In genomic region chr15:75686212-75686642, GRCh38 we compare ENCODE assay signal across 8 cellular contexts. TPM values are rescaled to one million over a fixed set of nuclear protein-coding genes. Genes with fewer than 3 reads are reported as not detected.
DNase-seq lines count a peak whose midpoint lies in the region; ATAC-seq and TF ChIP-seq lines count a peak whose summit lies in the region.
"Not testable (repeated sequence)": the region's sequence is repeated elsewhere in the genome, so short reads cannot be mapped to it uniquely, and the experiment has no call there.

No MANE protein-coding gene starts in this region.

- not testable (repeated sequence) for H3K9me3 Mint-ChIP-seq in neural crest cell

- not testable (repeated sequence) for H3K27me3 ChIP-seq in HCT116 (ENCODE audit: insufficient read depth, low read length); WERI-Rb-1 (ENCODE audit: insufficient read depth, low read depth, severe bottlenecking); gastroesophageal sphincter

- not testable (repeated sequence) for H3K27me3 Mint-ChIP-seq in neural crest cell (ENCODE audit: low read depth)

- TF ChIP-seq CTCF in HCT116 (IDR thresholded peaks at IDR 0.05 in 2 of 3, conservative IDR thresholded peaks at IDR 0.05 in 1 of 3; ENCODE audit: borderline replicate concordance in 1 of 3, insufficient read depth in 1 of 3, low read depth in 2 of 3, low read length in 2 of 3): peak; percentile 67 to 73 (median 71); a peak in 5 of 6 replicates
- TF ChIP-seq CTCF in WERI-Rb-1 (IDR thresholded peaks at IDR 0.05; ENCODE audit: low read depth, low read length): peak; percentile 72
- TF ChIP-seq CTCF in gastroesophageal sphincter (IDR thresholded peaks at IDR 0.05): peak in 3 of 4 experiments; percentile 80 to 91 (median 89)
- TF ChIP-seq CTCF in neural crest cell (conservative IDR thresholded peaks at IDR 0.05): peak; percentile 79

- H3K9ac ChIP-seq in HCT116 (ENCODE audit: low read length): not testable (repeated sequence)

- not testable (repeated sequence) for H3K27ac Mint-ChIP-seq in neural crest cell (ENCODE audit: unreplicated experiment)

- TF ChIP-seq EP300 in gastroesophageal sphincter (IDR thresholded peaks at IDR 0.05): not testable (repeated sequence)

- CTCF ChIA-PET in HCT116 (lab: Charles Lee): interaction anchor here (0.6 to 0.8 kb wide), 17 partner anchors 8 to 540 kb away, joined by 3 to 20 read pairs (median 3); partner anchors contain the start of gene SNX33

- not testable (repeated sequence) for H3K79me2 ChIP-seq in HCT116 (ENCODE audit: insufficient read depth, low read length)

- not testable (repeated sequence) for TF ChIP-seq POLR2A in HCT116 (IDR thresholded peaks at IDR 0.05; ENCODE audit: borderline replicate concordance, extremely low read depth, insufficient read depth, insufficient read length); gastroesophageal sphincter (IDR thresholded peaks at IDR 0.05)

- POLR2A ChIA-PET in HCT116 (lab: Charles Lee): not testable (repeated sequence)

- BruUV-seq in HCT116 (replicated peaks; lab: Mats Ljungman, UMichigan): not testable (repeated sequence)

- H3K36me3 Mint-ChIP-seq in neural crest cell (ENCODE audit: low read depth): not testable (repeated sequence)

- H3K27ac ChIP-seq in HCT116 (ENCODE audit: low read depth, low read length); WERI-Rb-1: not testable (repeated sequence)
- peak overlapping the region in 3 of 4 donors; percentile 42 to 66 (median 60) for H3K27ac ChIP-seq in gastroesophageal sphincter

- H3K36me3 ChIP-seq in HCT116 (ENCODE audit: control insufficient read depth in 1 of 2, insufficient read depth in 2 of 2, low read length in 2 of 2): not testable (repeated sequence)
- peaks cover 64% of the 10 kb centered on the region for H3K36me3 ChIP-seq in WERI-Rb-1
- H3K36me3 ChIP-seq in gastroesophageal sphincter: peaks cover 0 to 86% of the 10 kb centered on the region in 2 donors

- peak; percentile 76 for DNase-seq in CD1c-positive myeloid dendritic cell (ENCODE audit: extremely low spot score)
- not testable (repeated sequence) for DNase-seq in HCT116 (ENCODE audit: low read depth, low spot score)
- peak; percentile 47 for DNase-seq in NCI-H2227 (lab: John Stamatoyannopoulos, UW; ENCODE audit: unreplicated experiment)
- DNase-seq in WERI-Rb-1: peak; percentile 92
- peak; percentile 63 for DNase-seq in activated naive CD8-positive, alpha-beta T cell treated with anti-CD3 and anti-CD28 coated beads, Interleukin-2, amount 50 U/mL, for 16 hours (ENCODE audit: low read depth, low spot score)
- peak; percentile 93 for DNase-seq in neural crest cell (ENCODE audit: low read depth, low spot score)
- peak; percentile 38 to 59 for DNase-seq in stimulated activated CD8-positive, alpha-beta memory T cell treated with anti-CD3 and anti-CD28 coated beads, Interleukin-4, amount 100 ng/mL, for 1 hour (ENCODE audit: low read depth in 2 of 2, low spot score in 1 of 2)

- not testable (repeated sequence) for H3K4me2 ChIP-seq in HCT116 (ENCODE audit: low read length)

- not testable (repeated sequence) for H3K9me3 ChIP-seq in HCT116 (ENCODE audit: control insufficient read depth in 1 of 2, insufficient read depth in 1 of 2, low read depth in 1 of 2, low read length in 2 of 2); WERI-Rb-1 (ENCODE audit: severe bottlenecking); gastroesophageal sphincter

- ATAC-seq in HCT116 (peak; percentile 88), gastroesophageal sphincter (peak; percentile 78)

- not testable (repeated sequence) for H2AFZ ChIP-seq in HCT116 (ENCODE audit: low read depth, low read length, poor library complexity, severe bottlenecking)

- WGBS in gastroesophageal sphincter (ENCODE audit: low coverage in 1 of 2), 2 donors: 0% methylated on average over 1 of the region's 14 CpGs; no CpG with 5 or more reads in 1 of the 2 donors

- not testable (repeated sequence) for H3K4me1 Mint-ChIP-seq in neural crest cell

- H3K9me2 ChIP-seq in HCT116 (ENCODE audit: insufficient read depth): not testable (repeated sequence)

- H3K4me3 Mint-ChIP-seq in neural crest cell: not testable (repeated sequence)

- not testable (repeated sequence) for H4K20me1 ChIP-seq in HCT116 (ENCODE audit: insufficient read depth)

- intact Hi-C loops in HCT116 (cut with micrococcal nuclease): loop anchor here (1.0 kb wide), 1 partner anchor 116 kb away; no protein-coding TSS in a partner anchor

- RAD21 ChIA-PET in HCT116 (lab: Charles Lee; ENCODE audit: low non-redundant PET in 1 of 2, low total read pairs in 2 of 2, uncharacterized antibody in 2 of 2, unreplicated experiment in 2 of 2): interaction anchor here (0.6 to 2.0 kb wide), 7 partner anchors 52 to 474 kb away, joined by 3 to 8 read pairs (median 4); no protein-coding TSS in a partner anchor

- not testable (repeated sequence) for H3K4me1 ChIP-seq in HCT116 (ENCODE audit: control insufficient read depth in 1 of 2, insufficient read depth in 2 of 2, low read length in 2 of 2)
- H3K4me1 ChIP-seq in gastroesophageal sphincter: peaks cover 0 to 39% (median 10%) of the 10 kb centered on the region in 3 donors

- H3K4me3 ChIP-seq in HCT116 (replicated peaks in 1 of 2; ENCODE audit: low read depth in 1 of 2, low read length in 2 of 2); WERI-Rb-1 (ENCODE audit: low read depth, low read length); gastroesophageal sphincter: not testable (repeated sequence)

- TF ChIP-seq RAD21 in HCT116 (IDR thresholded peaks at IDR 0.05; ENCODE audit: low read depth): peak; percentile 75

RNA-seq across cellular contexts. Expression of gene CSPG4, which starts 26.4 kb away (rescaled TPM):
- total RNA-seq in HCT116 (2021; ENCODE audit: unreplicated experiment) (18.1 TPM), gastroesophageal sphincter (100 to 1,000 TPM in 3 of 4 donors, 10 to 100 TPM in 1; 98.7 to 396 (median 151) TPM), neural crest cell (5.3 and 5.4 TPM in 2 replicates)
- 17.8 and 20.2 TPM in 2 replicates for polyA plus RNA-seq in HCT116 (2012)

RNA-seq across cellular contexts. Expression of gene SNX33, which starts 38.5 kb away (rescaled TPM):
- total RNA-seq in HCT116 (2021; ENCODE audit: unreplicated experiment) (8.3 TPM), gastroesophageal sphincter (10 to 100 TPM; 32.8 to 51.5 (median 41.2) TPM), neural crest cell (22.2 and 23.4 TPM in 2 replicates)
- polyA plus RNA-seq in HCT116 (2012): 16.0 and 17.6 TPM in 2 replicates

RNA-seq across cellular contexts. Expression of gene IMP3, which starts 46.2 kb away (rescaled TPM):
- total RNA-seq in HCT116 (2021; ENCODE audit: unreplicated experiment) (79.9 TPM), gastroesophageal sphincter (10 to 100 TPM; 72.8 to 94.9 (median 85.5) TPM), neural crest cell (79.4 and 84.3 TPM in 2 replicates)
- 68.6 and 78.4 TPM in 2 replicates for polyA plus RNA-seq in HCT116 (2012)
